ENCODE assay signal across 1 cellular context in the genomic region with DNA sequence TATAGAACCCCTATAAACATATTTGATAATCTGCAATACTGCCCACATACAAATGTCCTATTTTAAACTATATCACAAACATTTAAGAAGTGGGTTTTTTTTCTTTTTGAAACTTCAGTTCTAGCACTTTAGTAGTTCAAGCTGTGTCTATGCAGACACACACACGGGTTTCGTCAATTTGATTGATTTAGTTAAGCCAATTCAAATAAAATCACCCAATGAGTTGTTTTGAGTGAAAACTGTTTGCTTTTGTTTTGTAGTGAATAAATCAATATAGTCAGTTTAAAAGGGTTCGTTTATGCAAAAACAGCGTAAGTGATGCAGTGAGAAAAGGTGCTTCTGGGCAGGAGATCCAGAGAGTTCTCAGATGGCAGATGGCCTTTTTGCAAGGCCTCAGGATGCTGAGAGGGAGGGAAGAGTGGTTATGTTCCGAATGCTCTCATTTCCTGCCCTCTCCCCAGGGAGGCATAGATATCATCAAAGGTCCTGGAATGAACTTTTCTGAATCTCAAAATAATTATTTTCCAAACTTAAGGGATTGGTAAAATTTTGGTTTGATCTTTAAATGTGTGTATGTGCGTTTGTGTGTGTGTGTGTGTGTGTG.
TF ChIP-seq lines count a peak whose summit lies in the region.

No MANE protein-coding gene starts in this region.

TF ChIP-seq in HepG2, 621 proteins besides CTCF, POLR2A, EP300 and RAD21 (continued from another document):
- TF ChIP-seq, protein P1, sequence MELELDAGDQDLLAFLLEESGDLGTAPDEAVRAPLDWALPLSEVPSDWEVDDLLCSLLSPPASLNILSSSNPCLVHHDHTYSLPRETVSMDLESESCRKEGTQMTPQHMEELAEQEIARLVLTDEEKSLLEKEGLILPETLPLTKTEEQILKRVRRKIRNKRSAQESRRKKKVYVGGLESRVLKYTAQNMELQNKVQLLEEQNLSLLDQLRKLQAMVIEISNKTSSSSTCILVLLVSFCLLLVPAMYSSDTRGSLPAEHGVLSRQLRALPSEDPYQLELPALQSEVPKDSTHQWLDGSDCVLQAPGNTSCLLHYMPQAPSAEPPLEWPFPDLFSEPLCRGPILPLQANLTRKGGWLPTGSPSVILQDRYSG (CRISPR knock-in tag; IDR thresholded peaks at IDR 0.05): no peak
- TF ChIP-seq, protein P2, sequence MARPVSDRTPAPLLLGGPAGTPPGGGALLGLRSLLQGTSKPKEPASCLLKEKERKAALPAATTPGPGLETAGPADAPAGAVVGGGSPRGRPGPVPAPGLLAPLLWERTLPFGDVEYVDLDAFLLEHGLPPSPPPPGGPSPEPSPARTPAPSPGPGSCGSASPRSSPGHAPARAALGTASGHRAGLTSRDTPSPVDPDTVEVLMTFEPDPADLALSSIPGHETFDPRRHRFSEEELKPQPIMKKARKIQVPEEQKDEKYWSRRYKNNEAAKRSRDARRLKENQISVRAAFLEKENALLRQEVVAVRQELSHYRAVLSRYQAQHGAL (CRISPR knock-in tag; IDR thresholded peaks at IDR 0.05; ENCODE audit: not compliant biosample characterization): no peak
- no peak for TF ChIP-seq SMARCC2 (IDR thresholded peaks at IDR 0.05)
- TF ChIP-seq, protein P3, sequence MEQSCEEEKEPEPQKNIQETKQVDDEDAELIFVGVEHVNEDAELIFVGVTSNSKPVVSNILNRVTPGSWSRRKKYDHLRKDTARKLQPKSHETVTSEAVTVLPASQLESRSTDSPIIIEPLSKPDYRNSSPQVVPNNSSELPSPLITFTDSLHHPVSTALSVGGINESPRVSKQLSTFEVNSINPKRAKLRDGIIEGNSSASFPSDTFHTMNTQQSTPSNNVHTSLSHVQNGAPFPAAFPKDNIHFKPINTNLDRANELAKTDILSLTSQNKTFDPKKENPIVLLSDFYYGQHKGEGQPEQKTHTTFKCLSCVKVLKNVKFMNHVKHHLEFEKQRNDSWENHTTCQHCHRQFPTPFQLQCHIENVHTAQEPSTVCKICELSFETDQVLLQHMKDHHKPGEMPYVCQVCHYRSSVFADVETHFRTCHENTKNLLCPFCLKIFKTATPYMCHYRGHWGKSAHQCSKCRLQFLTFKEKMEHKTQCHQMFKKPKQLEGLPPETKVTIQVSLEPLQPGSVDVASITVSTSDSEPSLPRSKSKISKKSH (CRISPR knock-in tag; IDR thresholded peaks at IDR 0.05; ENCODE audit: borderline replicate concordance): no peak
- TF ChIP-seq ZNF83 (CRISPR knock-in tag; IDR thresholded peaks at IDR 0.05; ENCODE audit: borderline replicate concordance): no peak
- TF ChIP-seq PHF21A (CRISPR knock-in tag; IDR thresholded peaks at IDR 0.05): no peak
- no peak for TF ChIP-seq RFXANK (CRISPR knock-in tag; IDR thresholded peaks at IDR 0.05)
- no peak for TF ChIP-seq ZSCAN9 (CRISPR knock-in tag; IDR thresholded peaks at IDR 0.05; ENCODE audit: borderline replicate concordance)
- TF ChIP-seq ZNF75D (CRISPR knock-in tag; IDR thresholded peaks at IDR 0.05; ENCODE audit: borderline replicate concordance): no peak
- no peak for TF ChIP-seq FOXA3 (CRISPR knock-in tag; IDR thresholded peaks at IDR 0.05)
- TF ChIP-seq, protein P4, sequence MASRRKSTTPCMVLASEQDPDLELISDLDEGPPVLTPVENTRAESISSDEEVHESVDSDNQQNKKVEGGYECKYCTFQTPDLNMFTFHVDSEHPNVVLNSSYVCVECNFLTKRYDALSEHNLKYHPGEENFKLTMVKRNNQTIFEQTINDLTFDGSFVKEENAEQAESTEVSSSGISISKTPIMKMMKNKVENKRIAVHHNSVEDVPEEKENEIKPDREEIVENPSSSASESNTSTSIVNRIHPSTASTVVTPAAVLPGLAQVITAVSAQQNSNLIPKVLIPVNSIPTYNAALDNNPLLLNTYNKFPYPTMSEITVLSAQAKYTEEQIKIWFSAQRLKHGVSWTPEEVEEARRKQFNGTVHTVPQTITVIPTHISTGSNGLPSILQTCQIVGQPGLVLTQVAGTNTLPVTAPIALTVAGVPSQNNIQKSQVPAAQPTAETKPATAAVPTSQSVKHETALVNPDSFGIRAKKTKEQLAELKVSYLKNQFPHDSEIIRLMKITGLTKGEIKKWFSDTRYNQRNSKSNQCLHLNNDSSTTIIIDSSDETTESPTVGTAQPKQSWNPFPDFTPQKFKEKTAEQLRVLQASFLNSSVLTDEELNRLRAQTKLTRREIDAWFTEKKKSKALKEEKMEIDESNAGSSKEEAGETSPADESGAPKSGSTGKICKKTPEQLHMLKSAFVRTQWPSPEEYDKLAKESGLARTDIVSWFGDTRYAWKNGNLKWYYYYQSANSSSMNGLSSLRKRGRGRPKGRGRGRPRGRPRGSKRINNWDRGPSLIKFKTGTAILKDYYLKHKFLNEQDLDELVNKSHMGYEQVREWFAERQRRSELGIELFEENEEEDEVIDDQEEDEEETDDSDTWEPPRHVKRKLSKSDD (CRISPR knock-in tag; IDR thresholded peaks at IDR 0.05; ENCODE audit: low read depth): no peak
TF ChIP-seq in HepG2: peak in this region for 0.
